In genomic region chr7:95434501-95435421, GRCh38 we compare ENCODE assay signal across 8 cellular contexts. TPM values are rescaled to one million over a fixed set of nuclear protein-coding genes. Genes with fewer than 3 reads are reported as not detected.
DNase-seq lines count a peak whose midpoint lies in the region; ATAC-seq, FAIRE-seq and TF ChIP-seq lines count a peak whose summit lies in the region.

PON2 (minus strand) TSS chr7:95435028; CDS start chr7:95434951, 77 bp downstream.

- FAIRE-seq in H1 (lab: Jason Lieb, UNC) = no peak

- H3K4me1 ChIP-seq in BLaER1 = peaks cover 23% of the 10 kb centered on the region
- H3K4me1 ChIP-seq in H1 (replicated peaks in 1 of 4; ENCODE audit: control insufficient read depth in 3 of 4, insufficient read depth in 4 of 4, low read length in 3 of 4) = peaks cover 0 to 4% (median 3%) of the 10 kb centered on the region in 4 experiments; a peak in 5 of 7 replicates
- H3K4me1 ChIP-seq in lung (ENCODE audit: control insufficient read depth in 2 of 2, insufficient read depth in 2 of 2, low read length in 2 of 2) = peaks cover 0 to 12% of the 10 kb centered on the region in 2 donors

- TF ChIP-seq POLR2A in H1 (IDR thresholded peaks at IDR 0.05; ENCODE audit: control extremely low read depth in 1 of 2, low read depth in 2 of 2, low read length in 2 of 2) = peak; percentile 95 to 96

- DNase-seq in NCI-H510A treated with DMSO at 0.1 percent for 48 hours (lab: John Stamatoyannopoulos, UW) = peak; percentile 53
- DNase-seq in activated CD8-positive, alpha-beta memory T cell treated with anti-CD3 and anti-CD28 coated beads for 48 hours (ENCODE audit: low read depth in 2 of 3, low spot score in 2 of 3) = peak; percentile 7 to 12 (median 10)
- DNase-seq in H1 (ENCODE audit: low read depth in 1 of 2, low spot score in 2 of 2) = peak; percentile 53 to 85
- DNase-seq in lung (ENCODE audit: low spot score) = peak; percentile 85
- DNase-seq in stimulated activated CD8-positive, alpha-beta memory T cell treated with anti-CD3 and anti-CD28 coated beads, Interleukin-12 subunit alpha, Interleukin-12 subunit beta, amount 100 ng/mL, for 4 hours (ENCODE audit: low read depth) = peak; percentile 29

- peak within 1 kb of the TSS; percentile 72 for H4K91ac ChIP-seq in H1 (replicated peaks; ENCODE audit: insufficient read length, low read length)

- POLR2A ChIA-PET in H1 (lab: Charles Lee; ENCODE audit: partially characterized antibody) = interaction anchor here (0.7 to 2.2 kb wide), 12 partner anchors 9 to 257 kb away, joined by 3 to 11 read pairs (median 4); partner anchors contain the start of gene ASB4

- CTCF ChIA-PET in H1 (lab: Charles Lee; ENCODE audit: partially characterized antibody) = interaction anchor here (0.6 to 1.2 kb wide), 5 partner anchors 11 to 43 kb away, joined by 3 to 4 read pairs (median 3); no protein-coding TSS in a partner anchor

- no peak within 1 kb of the TSS for H2BK20ac ChIP-seq in H1 (ENCODE audit: low read length)

- H3K36me3 ChIP-seq in BLaER1 = peaks cover 1% of the 10 kb centered on the region; the same call in 1 of the 2 replicates
- H3K36me3 ChIP-seq in H1 (ENCODE audit: control insufficient read depth in 2 of 4, insufficient read depth in 4 of 4, low read length in 3 of 4) = no peaks in the 10 kb centered on the region
- H3K36me3 ChIP-seq in lung (ENCODE audit: control insufficient read depth in 2 of 2, insufficient read depth in 2 of 2, low read length in 2 of 2) = no peaks in the 10 kb centered on the region

- H3K9me3 ChIP-seq in BLaER1 (no peaks in the 10 kb centered on the region), H1 (ENCODE audit: insufficient read depth in 2 of 2, low read depth in 1 of 2, low read length in 1 of 2) (no peaks in the 10 kb centered on the region), lung (ENCODE audit: control insufficient read depth in 2 of 2, insufficient read depth in 1 of 2, low read length in 1 of 2) (no peaks in the 10 kb centered on the region)

- H2AK5ac ChIP-seq in H1 (ENCODE audit: low read depth, low read length) = 0 out of 2 replicates have a peak within 1 kb of the TSS, but pooled peaks have one; percentile 77

- H3K9ac ChIP-seq in BLaER1 (peak within 1 kb of the TSS; percentile 93), H1 (replicated peaks in 1 of 4; ENCODE audit: extremely low read depth in 1 of 4, low read depth in 3 of 4, low read length in 3 of 4) (peak within 1 kb of the TSS; percentile 80 to 95 (median 88))

- H3K18ac ChIP-seq in H1 (ENCODE audit: extremely low read depth, low read length) = peak within 1 kb of the TSS; percentile 80

- H2BK5ac ChIP-seq in H1 (ENCODE audit: low read depth, low read length) = peak within 1 kb of the TSS; percentile 84; the same call in 1 of the 2 replicates

- peak within 1 kb of the TSS; percentile 95 for H3K27ac ChIP-seq in BLaER1
- peak within 1 kb of the TSS; percentile 89 for H3K27ac ChIP-seq in H1 (ENCODE audit: low read depth, low read length)
- peak within 1 kb of the TSS; percentile 94 to 99 for H3K27ac ChIP-seq in lung (ENCODE audit: low read depth in 1 of 2, low read length in 1 of 2)

- H2BK120ac ChIP-seq in H1 (replicated peaks; ENCODE audit: low read depth, low read length) = no peak within 1 kb of the TSS

- peak within 1 kb of the TSS; percentile 88 for H2BK12ac ChIP-seq in H1 (ENCODE audit: low read depth, low read length)

- no peaks in the 10 kb centered on the region for H3K79me1 ChIP-seq in H1 (ENCODE audit: low read depth, low read length)

- H2AFZ ChIP-seq in H1 (ENCODE audit: low read length) = peak within 1 kb of the TSS; percentile 91

- TF ChIP-seq CTCF in H1 (IDR thresholded peaks at IDR 0.05; ENCODE audit: control extremely low read depth in 1 of 3, insufficient read depth in 1 of 3, low read depth in 1 of 3, low read length in 3 of 3) = no peak
- no peak for TF ChIP-seq CTCF in lung (IDR thresholded peaks at IDR 0.05; ENCODE audit: control extremely low read depth, extremely low read depth)

- H3K4me3 ChIP-seq in BLaER1 = peak within 1 kb of the TSS; percentile 79
- peak within 1 kb of the TSS; percentile 45 to 93 (median 71) for H3K4me3 ChIP-seq in H1 (ENCODE audit: extremely low read depth in 1 of 4, insufficient read depth in 2 of 4, low read depth in 3 of 4, low read length in 4 of 4)
- peak within 1 kb of the TSS; percentile 79 for H3K4me3 ChIP-seq in lung

- H3K56ac ChIP-seq in H1 (replicated peaks; ENCODE audit: insufficient read length, low read depth, low read length) = no peak within 1 kb of the TSS

- WGBS in H1 (ENCODE audit: extremely low coverage in 1 of 2, insufficient coverage in 1 of 2, insufficient read length in 1 of 2, insufficient replicate concordance in 2 of 2, low coverage in 1 of 2, low lambda C conversion rate in 2 of 2, missing lambda C conversion rate in 1 of 2), 2 experiments = 9% methylated on average over 35 of the region's 58 CpGs; no CpG with 5 or more reads in 1 of the 2 experiments
- 1% methylated on average over 38 to 58 of the region's 58 CpGs for WGBS in lung, 2 donors

- H3K14ac ChIP-seq in H1 (ENCODE audit: insufficient read length) = no peak within 1 kb of the TSS

- TF ChIP-seq EP300 in H1 (IDR thresholded peaks at IDR 0.05; ENCODE audit: borderline replicate concordance in 1 of 2, low read depth in 2 of 2, low read length in 2 of 2) = no peak

- H4K20me1 ChIP-seq in BLaER1 (no peaks in the 10 kb centered on the region), H1 (replicated peaks in 1 of 2; ENCODE audit: control insufficient read depth in 1 of 2, insufficient read depth in 2 of 2, low read length in 2 of 2) (no peaks in the 10 kb centered on the region)

- no peaks in the 10 kb centered on the region; the same call in 1 of the 2 replicates for H3K23me2 ChIP-seq in H1 (ENCODE audit: low read depth, low read length)

- peak within 1 kb of the TSS; percentile 85 for H3K4me2 ChIP-seq in BLaER1
- peak within 1 kb of the TSS; percentile 61 to 92 for H3K4me2 ChIP-seq in H1 (ENCODE audit: insufficient read depth in 1 of 2, low read depth in 2 of 2, low read length in 2 of 2)

- peak within 1 kb of the TSS; percentile 83; the same call in 1 of the 2 replicates for H2BK15ac ChIP-seq in H1 (ENCODE audit: low read length)

- H4K5ac ChIP-seq in H1 (ENCODE audit: insufficient read length, low read depth, low read length) = peak within 1 kb of the TSS; percentile 62

- ATAC-seq in GM19043 (IDR thresholded peaks at IDR 0.05; ENCODE audit: low read depth, unreplicated experiment) = peak; percentile 93
- ATAC-seq in HG03175 (IDR thresholded peaks at IDR 0.05; ENCODE audit: unreplicated experiment) = peak; percentile 93
- peak; percentile 94 for ATAC-seq in lung (ENCODE audit: insufficient read depth, low FRiP score)

- H3K27me3 ChIP-seq in BLaER1 (no peaks in the 10 kb centered on the region), H1 (replicated peaks in 1 of 4; ENCODE audit: control insufficient read depth in 3 of 4, extremely low read depth in 1 of 4, insufficient read depth in 3 of 4, low read length in 3 of 4) (peaks cover 0 to 1% (median 0%) of the 10 kb centered on the region in 4 experiments; a peak in 1 of 7 replicates), lung (ENCODE audit: control insufficient read depth, insufficient read depth) (no peaks in the 10 kb centered on the region)

- no peak within 1 kb of the TSS for H3K23ac ChIP-seq in H1 (ENCODE audit: insufficient read length)

- peaks cover 0 to 9% of the 10 kb centered on the region in 2 experiments; a peak in 1 of 4 replicates for H3K79me2 ChIP-seq in H1 (ENCODE audit: control insufficient read depth in 1 of 2, insufficient read depth in 2 of 2, low read length in 2 of 2)

- no peak for TF ChIP-seq RAD21 in H1 (IDR thresholded peaks at IDR 0.05 in 1 of 2, conservative IDR thresholded peaks at IDR 0.05 in 1 of 2; ENCODE audit: low read depth in 2 of 2, low read length in 2 of 2)

- peak within 1 kb of the TSS; percentile 97 for H4K8ac ChIP-seq in H1 (ENCODE audit: extremely low read depth, insufficient read depth, low read length)

- H3K4ac ChIP-seq in H1 (replicated peaks; ENCODE audit: insufficient read length, low read depth, low read length) = no peak within 1 kb of the TSS

TF ChIP-seq in H1, 55 proteins besides CTCF, POLR2A, EP300 and RAD21 (continues in another document):
- no peak for TF ChIP-seq HDAC6 (IDR thresholded peaks at IDR 0.05; ENCODE audit: low read depth, low read length)
- TF ChIP-seq RBBP5 (IDR thresholded peaks at IDR 0.05; ENCODE audit: borderline replicate concordance, low read depth, low read length) = 0 out of 2 replicates have a peak, but pooled peaks have one; percentile 67
- peak; percentile 96 for TF ChIP-seq ASH2L (IDR thresholded peaks at IDR 0.05; ENCODE audit: low read length)
- no peak for TF ChIP-seq SIRT6 (IDR thresholded peaks at IDR 0.05; ENCODE audit: low read length)
- peak; percentile 72; the same call in 1 of the 2 replicates for TF ChIP-seq TBP (IDR thresholded peaks at IDR 0.05; ENCODE audit: low read depth, low read length)
- TF ChIP-seq MAX (IDR thresholded peaks at IDR 0.05) = peak; percentile 56; the same call in 1 of the 2 replicates
- TF ChIP-seq E2F6 (IDR thresholded peaks at IDR 0.05) = peak; percentile 44; the same call in 1 of the 2 replicates
- TF ChIP-seq KDM4A (IDR thresholded peaks at IDR 0.05; ENCODE audit: low read depth, low read length, severe bottlenecking) = peak; percentile 77
- TF ChIP-seq POU5F1 (IDR thresholded peaks at IDR 0.05; ENCODE audit: low read depth, low read length) = no peak

RNA-seq across cellular contexts. Expression of gene PON2, which starts in this region (rescaled TPM):
- total RNA-seq in H1 (2021; fragmentation: NEBNext Ultra II Directional; extraction: Animal tissue kit (Norgen Biotek cat#: 25700)) = 27.5 and 31.0 TPM in 2 replicates
- polyA plus RNA-seq in H1 (2011; rRNA removed) (12.7 and 20.6 TPM in 2 replicates), lung (100 to 1,000 TPM in 1 of 2 donors, 10 to 100 TPM in 1; 90.4 to 202 TPM)
- 20.2 TPM for polyA plus RNA-seq in H1 (2011; cell fraction: cytosol; rRNA removed)
- polyA plus RNA-seq in H1 (2011; cell fraction: nucleus; rRNA removed) = 16.1 TPM
- polyA plus RNA-seq in H1 (2012, experiment 1 of 2) = 20.6 to 32.3 TPM (median 24.0 TPM) in 4 replicates
- polyA plus RNA-seq in H1 (2012, experiment 2 of 2) = 3.5 TPM
- 37.2 TPM for polyA plus RNA-seq in H1 (2013, experiment 1 of 2)
- 40.0 TPM for polyA plus RNA-seq in H1 (2013, experiment 2 of 2)
- 12.2 and 22.0 TPM in 2 replicates for polyA minus RNA-seq in H1 (2011; rRNA and poly(A)+ RNA removed)
- polyA minus RNA-seq in H1 (2011; cell fraction: cytosol; rRNA and poly(A)+ RNA removed) = 11.6 TPM
- 36.2 TPM for polyA minus RNA-seq in H1 (2011; cell fraction: nucleus; rRNA and poly(A)+ RNA removed)
- total RNA-seq in lung = 100 to 1,000 TPM; 174 to 392 TPM

Comparison
In these comparisons a context has a peak if more than half of its experiments do, and no peak if none do; other contexts are left out.
1. Peak in every context shown above with its lines: DNase-seq, ATAC-seq, H3K4me3 ChIP-seq and H3K27ac ChIP-seq.
2. DNase-seq: peak in every context shown above with its lines; median percentile 85 in lung; 69 in H1; 53 in NCI-H510A treated with DMSO at 0.1 percent for 48 hours; 29 in stimulated activated CD8-positive, alpha-beta memory T cell treated with anti-CD3 and anti-CD28 coated beads, Interleukin-12 subunit alpha, Interleukin-12 subunit beta, amount 100 ng/mL, for 4 hours; 10 in activated CD8-positive, alpha-beta memory T cell treated with anti-CD3 and anti-CD28 coated beads for 48 hours.